ENCODE assay signal across 9 cellular contexts in the genomic region with DNA sequence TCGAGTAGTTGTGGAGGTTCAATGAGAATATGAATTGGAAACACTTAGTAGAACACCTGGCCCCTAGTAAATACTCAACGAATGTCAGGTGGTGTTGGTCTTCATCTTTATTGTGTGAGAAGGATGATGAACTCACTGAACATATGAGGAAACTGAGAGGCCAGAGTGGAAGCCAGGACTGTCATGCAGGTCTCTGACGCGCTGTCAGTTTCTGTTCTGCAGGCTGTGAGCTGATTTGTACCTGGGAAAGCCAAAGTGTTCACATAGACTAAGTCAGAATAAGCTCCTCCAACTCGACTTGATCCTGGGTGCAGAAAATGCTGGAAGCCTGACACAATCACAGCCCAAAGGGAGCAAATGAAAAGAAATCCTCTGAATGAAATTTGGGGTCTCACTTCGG.
DNase-seq lines count a peak whose midpoint lies in the region; ATAC-seq and TF ChIP-seq lines count a peak whose summit lies in the region.
"Had no signal": no experiment of that assay in that cellular context is flagged by ENCODE, and none has a peak within 500 bp of the region (broad histone marks: within the 10 kb centered on the region; RNA-seq: fewer than 3 reads in every experiment).

No MANE protein-coding gene starts in this region.

- peak overlapping the region; percentile 6; the same call in 1 of the 2 replicates for H3K9ac ChIP-seq in HUES64 (ENCODE audit: low read depth, low read length)

- intact Hi-C loops in dorsolateral prefrontal cortex (cut with DNase I), result no loop called here
- intact Hi-C loops in gastrocnemius medialis (cut with DNase I; ENCODE audit: low total_unique reads), result loop anchor here (5.0 kb wide), 1 partner anchor 43 kb away; no protein-coding TSS in a partner anchor

- in situ Hi-C loops in gastrocnemius medialis (cut with MboI; ENCODE audit: low sequenced_read_pairs in 4 of 4), result no loop called here

- H3K4me3 ChIP-seq in HUES64 (ENCODE audit: low read length), result no peak overlapping the region
- H3K4me3 ChIP-seq in dorsolateral prefrontal cortex, result peak overlapping the region in 44 of 59 donors; percentile 9 to 65 (median 40)
- peak overlapping the region in 3 of 4 donors; percentile 35 to 42 (median 41) for H3K4me3 ChIP-seq in gastrocnemius medialis

- DNase-seq in DMS153 (lab: John Stamatoyannopoulos, UW) (peak; percentile 16), DMS153 treated with DMSO at 0.1 percent for 48 hours (lab: John Stamatoyannopoulos, UW; ENCODE audit: unreplicated experiment) (no peak), dorsolateral prefrontal cortex (no peak), gastrocnemius medialis (no peak), NCI-H1048 (lab: John Stamatoyannopoulos, UW) (no peak), NCI-H345 treated with DMSO at 0.1 percent for 48 hours (lab: John Stamatoyannopoulos, UW; ENCODE audit: unreplicated experiment) (no peak)

- H3K27ac ChIP-seq in HUES64 (ENCODE audit: low read depth, low read length) (peak overlapping the region; percentile 39), dorsolateral prefrontal cortex (peak overlapping the region in 7 of 59 donors; percentile 11 to 65 (median 41)), gastrocnemius medialis (peak overlapping the region in 3 of 4 donors; percentile 6 to 48 (median 39))
- H3K27ac ChIP-seq: 22Rv1 had no signal

- no peak for TF ChIP-seq POLR2A in gastrocnemius medialis (IDR thresholded peaks at IDR 0.05)

- TF ChIP-seq CTCF in dorsolateral prefrontal cortex (IDR thresholded peaks at IDR 0.05 in 54 of 56, conservative IDR thresholded peaks at IDR 0.05 in 2 of 56; ENCODE audit: low read depth in 1 of 56, partially characterized antibody in 56 of 56) (no peak), gastrocnemius medialis (IDR thresholded peaks at IDR 0.05 in 4 of 5, conservative IDR thresholded peaks at IDR 0.05 in 1 of 5) (no peak)

- ATAC-seq in gastrocnemius medialis, result no peak
- no peak for ATAC-seq in GM21515 (IDR thresholded peaks at IDR 0.05; ENCODE audit: unreplicated experiment)

- H3K36me3 ChIP-seq in HUES64 (ENCODE audit: insufficient read depth, low read length) (no peaks in the 10 kb centered on the region), gastrocnemius medialis (no peaks in the 10 kb centered on the region)

- H3K4me1 ChIP-seq in HUES64 (ENCODE audit: insufficient read depth, low read length) (peaks cover 24% of the 10 kb centered on the region), gastrocnemius medialis (peaks cover 0 to 7% of the 10 kb centered on the region in 2 donors)

- H3K9me3 ChIP-seq in HUES64 (ENCODE audit: insufficient read depth, low read depth, low read length) (no peaks in the 10 kb centered on the region), gastrocnemius medialis (no peaks in the 10 kb centered on the region)

- 84% methylated on average over 6 of the region's 6 CpGs for WGBS in HUES64

- H3K27me3 ChIP-seq in HUES64 (ENCODE audit: insufficient read depth, low read length) (no peaks in the 10 kb centered on the region), dorsolateral prefrontal cortex (peaks cover 0 to 13% (median 0%) of the 10 kb centered on the region in 45 donors), gastrocnemius medialis (no peaks in the 10 kb centered on the region)
